Comparison of ENCODE assay signal across 8 cellular contexts in genomic region chr12:40152783-40153383, GRCh38. TPM values are rescaled to one million over a fixed set of nuclear protein-coding genes. Genes with fewer than 3 reads are reported as not detected.
A peak's percentile ranks its signal among the peaks of the same experiment; 100 is the strongest.
DNase-seq lines count a peak whose midpoint lies in the region; ATAC-seq, FAIRE-seq and TF ChIP-seq lines count a peak whose summit lies in the region.

No MANE protein-coding gene starts in this region.

- TF ChIP-seq POLR2A in adrenal gland (IDR thresholded peaks at IDR 0.05), result no peak

- no peak overlapping the region for H3K4me3 ChIP-seq in adrenal gland

- peak; percentile 55 to 89 (median 67) for TF ChIP-seq CTCF in adrenal gland (IDR thresholded peaks at IDR 0.05)

- peak; percentile 61 for ATAC-seq in HG03378 (IDR thresholded peaks at IDR 0.05; ENCODE audit: unreplicated experiment)
- no peak for ATAC-seq in HG02623 (IDR thresholded peaks at IDR 0.05; ENCODE audit: unreplicated experiment)

- peak; percentile 50 for DNase-seq in G401 (ENCODE audit: low spot score)
- DNase-seq in RCC 7860 (ENCODE audit: low spot score), result no peak
- peak; percentile 19 to 80 (median 40) for DNase-seq in adrenal gland
- DNase-seq in hippocampal formation (lab: John Stamatoyannopoulos, UW), result peak; percentile 14 to 31
- DNase-seq in stimulated activated CD4-positive, alpha-beta T cell treated with anti-CD3 and anti-CD28 coated beads, Interleukin-15, amount 100 ng/mL, for 24 hours, result peak; percentile 60
- DNase-seq in HPDE6-E6E7 (ENCODE audit: extremely low spot score), result no peak

- H3K27ac ChIP-seq in adrenal gland, result no peak overlapping the region

- 42 to 48% (median 44%) methylated on average over 4 of the region's 4 CpGs for WGBS in adrenal gland, 4 donors

- H3K36me3 ChIP-seq in adrenal gland (replicated peaks in 1 of 2), result no peaks in the 10 kb centered on the region

- no peaks in the 10 kb centered on the region for H3K9me3 ChIP-seq in adrenal gland (replicated peaks in 1 of 3)

- peak; percentile 65 for FAIRE-seq in RCC 7860 (lab: Jason Lieb, UNC)

- intact Hi-C loops in adrenal gland (cut with DNase I), result loop anchor here (10.0 kb wide), 2 partner anchors 72 to 162 kb away; partner anchors contain the start of gene LRRK2 (in 1 of the 2)

- in situ Hi-C loops in G401 (cut with HindIII; ENCODE audit: low sequenced_read_pairs), result no loop called here

- peaks cover 0 to under 1% of the 10 kb centered on the region in 2 donors for H3K4me1 ChIP-seq in adrenal gland (replicated peaks in 1 of 2)

- H3K27me3 ChIP-seq in adrenal gland, result no peaks in the 10 kb centered on the region

RNA-seq across cellular contexts. Expression of gene SLC2A13, which starts 47.0 kb away (rescaled TPM):
- 1.5 and 2.2 TPM in 2 replicates for total RNA-seq in G401 (2014; rRNA removed; shearing (Covaris generic))
- total RNA-seq in adrenal gland, result 10 to 100 TPM; 13.6 to 41.3 (median 28.6) TPM
- 10 to 100 TPM in 1 of 3 donors, 1 to 10 TPM in 2; 3.5 to 11.3 (median 3.9) TPM for polyA plus RNA-seq in adrenal gland

Comparison
In these comparisons a context has a peak if more than half of its experiments do, and no peak if none do; other contexts are left out.
1. DNase-seq: peak in G401 (single experiment), adrenal gland (7 of 7), hippocampal formation (2 of 2) and stimulated activated CD4-positive, alpha-beta T cell treated with anti-CD3 and anti-CD28 coated beads, Interleukin-15, amount 100 ng/mL, for 24 hours (single experiment); none in RCC 7860 (single experiment) and HPDE6-E6E7 (single experiment).